Comparison of ENCODE assay signal across 38 cellular contexts in genomic region chr2:118860506-118860905, GRCh38. TPM values are rescaled to one million over a fixed set of nuclear protein-coding genes. Genes with fewer than 3 reads are reported as not detected.
"Had no signal": no experiment of that assay in that cellular context is flagged by ENCODE, and none has a peak within 500 bp of the region (broad histone marks: within the 10 kb centered on the region; RNA-seq: fewer than 3 reads in every experiment).

No MANE protein-coding gene starts in this region.

- H3K36me3 ChIP-seq: breast epithelium, SJCRH30 had no signal

- H3K4me3 ChIP-seq: body of pancreas, breast epithelium, SJCRH30, SK-N-MC had no signal

- H3K9me3 Mint-ChIP-seq: activated CD4-positive, alpha-beta T cell treated with anti-CD3 and anti-CD28 coated beads, Interleukin-2, amount 10 ng/mL, durations not matched to agents 7 days and 5 days; activated naive CD4-positive, alpha-beta T cell treated with anti-CD3 and anti-CD28 coated beads, Interleukin-2, amount 50 U/mL, for 24 hours; activated naive CD8-positive, alpha-beta T cell treated with anti-CD3 and anti-CD28 coated beads, Interleukin-2, amount 10 ng/mL, durations not matched to agents 7 days and 5 days; activated T-cell treated with anti-CD3 and anti-CD28 coated beads, Interleukin-2, amount 50 U/mL, for 24 hours; activated T-helper 2 cell treated with anti-CD3 and anti-CD28 coated beads, Interferon-gamma antibody, Interleukin-2, Interleukin-4, amounts not matched to agents 10 μg/mL and 5 μg/mL and 100 μg/mL, durations not matched to agents 14 hours and 24 hours and 36 hours; WTC11 had no signal

- H3K36me3 Mint-ChIP-seq: activated naive CD4-positive, alpha-beta T cell treated with anti-CD3 and anti-CD28 coated beads, Interleukin-2, amount 50 U/mL, for 24 hours; activated naive CD8-positive, alpha-beta T cell treated with anti-CD3 and anti-CD28 coated beads, Interleukin-2, amount 10 ng/mL, durations not matched to agents 7 days and 5 days; IgD-negative memory B cell; WTC11 had no signal

- H3K9me3 ChIP-seq: body of pancreas, breast epithelium, SJCRH30 had no signal

- H3K27ac ChIP-seq: body of pancreas, breast epithelium, SJCRH30, SK-N-MC had no signal

- H3K4me3 Mint-ChIP-seq: activated CD4-positive, alpha-beta T cell treated with anti-CD3 and anti-CD28 coated beads for 36 hours; activated CD4-positive, alpha-beta T cell treated with anti-CD3 and anti-CD28 coated beads, Interleukin-2, amount 10 ng/mL, durations not matched to agents 7 days and 5 days; activated CD8-positive, alpha-beta T cell treated with anti-CD3 and anti-CD28 coated beads, Interleukin-2, amount 10 ng/mL, durations not matched to agents 7 days and 5 days; activated naive CD4-positive, alpha-beta T cell treated with anti-CD3 and anti-CD28 coated beads, Interleukin-2, amount 50 U/mL, for 24 hours; activated naive CD8-positive, alpha-beta T cell treated with anti-CD3 and anti-CD28 coated beads, Interleukin-2, amount 10 ng/mL, durations not matched to agents 7 days and 5 days; activated T-cell treated with anti-CD3 and anti-CD28 coated beads, Interleukin-2, amount 50 U/mL, for 24 hours; WTC11 had no signal

- ATAC-seq: activated CD4-positive, alpha-beta T cell treated with anti-CD3 and anti-CD28 coated beads for 36 hours; activated CD4-positive, CD25-positive, alpha-beta regulatory T cell treated with anti-CD3 and anti-CD28 coated beads, Interleukin-2, amount 50 U/mL, for 24 hours; activated CD8-positive, alpha-beta T cell treated with anti-CD3 and anti-CD28 coated beads, Interleukin-2, amount 10 ng/mL, durations not matched to agents 7 days and 5 days; body of pancreas; Panc1; WTC11 had no signal

- DNase-seq: activated CD4-positive, alpha-beta T cell treated with anti-CD3 and anti-CD28 coated beads for 36 hours; activated CD4-positive, alpha-beta T cell treated with anti-CD3 and anti-CD28 coated beads, Interleukin-2, amount 10 ng/mL, durations not matched to agents 7 days and 5 days; activated CD4-positive, alpha-beta T cell treated with anti-CD3 and anti-CD28 coated beads, Interleukin-2, amount 50 U/mL, for 48 hours; activated CD8-positive, alpha-beta T cell treated with anti-CD3 and anti-CD28 coated beads, Interleukin-2, amount 10 ng/mL, durations not matched to agents 7 days and 5 days; activated gamma-delta T cell; activated naive CD4-positive, alpha-beta T cell treated with Interleukin-2 at 50 U/mL for 16 hours; activated naive CD8-positive, alpha-beta T cell treated with anti-CD3 and anti-CD28 coated beads, Interleukin-2, amount 10 ng/mL, durations not matched to agents 7 days and 5 days; activated T-cell treated with anti-CD3 and anti-CD28 coated beads, Interleukin-2, amount 50 U/mL, for 24 hours; amygdala; body of pancreas; Karpas-422; KBM-7; NCI-H1105; NCI-H1417 treated with DMSO at 0.1 percent for 48 hours; NCI-H1694; NCI-H1930; NCI-H2081 treated with DMSO at 0.1 percent for 48 hours; NCI-H226; NCI-H446 treated with DMSO at 0.1 percent for 48 hours; NCI-H526; NCI-H748 treated with DMSO at 0.1 percent for 48 hours; NK-92 treated with Interleukin-12 subunit alpha and Interleukin-12 subunit beta, amount 100 ng/mL, for 24 hours; SHP77; SJCRH30; T1000 had no signal

- H3K27ac Mint-ChIP-seq: activated CD4-positive, alpha-beta T cell treated with anti-CD3 and anti-CD28 coated beads for 36 hours; activated CD4-positive, alpha-beta T cell treated with anti-CD3 and anti-CD28 coated beads, Interleukin-2, amount 10 ng/mL, durations not matched to agents 7 days and 5 days; activated CD8-positive, alpha-beta T cell treated with anti-CD3 and anti-CD28 coated beads, Interleukin-2, amount 10 ng/mL, durations not matched to agents 7 days and 5 days; activated naive CD4-positive, alpha-beta T cell treated with anti-CD3 and anti-CD28 coated beads, Interleukin-2, amount 50 U/mL, for 24 hours; activated naive CD8-positive, alpha-beta T cell treated with anti-CD3 and anti-CD28 coated beads, Interleukin-2, amount 10 ng/mL, durations not matched to agents 7 days and 5 days; activated T-cell treated with anti-CD3 and anti-CD28 coated beads, Interleukin-2, amount 50 U/mL, for 24 hours; activated T-helper 2 cell treated with anti-CD3 and anti-CD28 coated beads, Interferon-gamma antibody, Interleukin-2, Interleukin-4, amounts not matched to agents 10 μg/mL and 5 μg/mL and 100 μg/mL, durations not matched to agents 14 hours and 24 hours and 36 hours; WTC11 had no signal

- H3K4me1 ChIP-seq: SJCRH30 had no signal

RNA-seq across cellular contexts. Expression of gene EN1, which starts 13.1 kb away (rescaled TPM):
- total RNA-seq: activated CD4-positive, alpha-beta T cell treated with anti-CD3 and anti-CD28 coated beads for 36 hours; activated CD4-positive, alpha-beta T cell treated with anti-CD3 and anti-CD28 coated beads, Interleukin-2, amount 10 ng/mL, durations not matched to agents 7 days and 5 days; activated CD8-positive, alpha-beta T cell treated with anti-CD3 and anti-CD28 coated beads, Interleukin-2, amount 10 ng/mL, durations not matched to agents 7 days and 5 days; activated naive CD8-positive, alpha-beta T cell treated with anti-CD3 and anti-CD28 coated beads, Interleukin-2, amount 10 ng/mL, durations not matched to agents 7 days and 5 days; activated T-helper 2 cell treated with anti-CD3 and anti-CD28 coated beads, Interferon-gamma antibody, Interleukin-2, Interleukin-4, amounts not matched to agents 10 μg/mL and 5 μg/mL and 100 μg/mL, durations not matched to agents 14 hours and 24 hours and 36 hours; body of pancreas; MCF 10A; OCI-LY7; RPMI7951; SJCRH30; T-helper 1 cell treated with Interleukin-12 subunit alpha and Interleukin-12 subunit beta and Interleukin-4 antibody, amounts not matched to agents 30 ng/mL and 1 ng/mL, for 36 hours; T-helper 2 cell treated with Interferon-gamma antibody and Interleukin-4, amounts not matched to agents 100 ng/mL and 5 ng/mL, for 36 hours; WTC11 had no signal
- polyA plus RNA-seq: IgD-negative memory B cell had no signal
